In genomic region chr10:110865184-110865803, GRCh38 we compare ENCODE assay signal across 8 cellular contexts. TPM values are rescaled to one million over a fixed set of nuclear protein-coding genes. Genes with fewer than 3 reads are reported as not detected.
DNase-seq lines count a peak whose midpoint lies in the region; ATAC-seq, FAIRE-seq and TF ChIP-seq lines count a peak whose summit lies in the region.

No MANE protein-coding gene starts in this region.

- H3K9me3 Mint-ChIP-seq in progenitor cell of endocrine pancreas (ENCODE audit: low read depth) = no peaks in the 10 kb centered on the region
- H3K9me3 Mint-ChIP-seq in WTC11 = no peaks in the 10 kb centered on the region

- H3K27ac ChIP-seq in rectal smooth muscle tissue (ENCODE audit: low read depth, low read length) = peak overlapping the region; percentile 66

- peaks cover 2% of the 10 kb centered on the region for H3K36me3 Mint-ChIP-seq in progenitor cell of endocrine pancreas (ENCODE audit: insufficient read depth)
- no peaks in the 10 kb centered on the region for H3K36me3 Mint-ChIP-seq in WTC11

- ATAC-seq in WTC11 = no peak

- no peaks in the 10 kb centered on the region for H3K27me3 Mint-ChIP-seq in progenitor cell of endocrine pancreas
- H3K27me3 Mint-ChIP-seq in WTC11 (ENCODE audit: low read depth) = no peaks in the 10 kb centered on the region

- TF ChIP-seq POLR2A in H54 (IDR thresholded peaks at IDR 0.05; ENCODE audit: low read depth, low read length) = no peak

- no peak overlapping the region for H3K4me3 Mint-ChIP-seq in progenitor cell of endocrine pancreas (ENCODE audit: low read depth)
- H3K4me3 Mint-ChIP-seq in WTC11 = no peak overlapping the region

- DNase-seq in GM12864 (ENCODE audit: low read depth) (no peak), RPMI7951 (ENCODE audit: low read depth) (peak; percentile 25), fibroblast of gingiva (ENCODE audit: low read depth) (peak; percentile 66), progenitor cell of endocrine pancreas (ENCODE audit: low spot score, unreplicated experiment) (no peak), H54 (ENCODE audit: insufficient read length, low spot score) (no peak), RCC 7860 (ENCODE audit: low spot score) (no peak), WTC11 (ENCODE audit: low spot score) (no peak)

- H3K4me3 ChIP-seq in GM12864 (ENCODE audit: low read depth, low read length) (peak overlapping the region; percentile 42; the same call in 1 of the 2 replicates), rectal smooth muscle tissue (ENCODE audit: low read length) (peak overlapping the region; percentile 21)

- H3K27me3 ChIP-seq in rectal smooth muscle tissue (ENCODE audit: control insufficient read depth, insufficient read depth, low read length) = no peaks in the 10 kb centered on the region

- TF ChIP-seq CTCF in GM12864 (IDR thresholded peaks at IDR 0.05; ENCODE audit: low read depth, low read length, missing control alignments) (no peak), progenitor cell of endocrine pancreas (IDR thresholded peaks at IDR 0.05; ENCODE audit: unreplicated experiment) (no peak), WTC11 (IDR thresholded peaks at IDR 0.05) (no peak)

- H3K36me3 ChIP-seq in rectal smooth muscle tissue (ENCODE audit: control insufficient read depth, insufficient read depth, low read length) = no peaks in the 10 kb centered on the region

- H3K27ac Mint-ChIP-seq in progenitor cell of endocrine pancreas (no peak overlapping the region), WTC11 (no peak overlapping the region)

- CTCF ChIA-PET in WTC11 (lab: Charles Lee) = no interaction called here

- no peak overlapping the region for H3K9ac ChIP-seq in rectal smooth muscle tissue (ENCODE audit: low read length)

- peaks cover 12% of the 10 kb centered on the region for H3K4me1 ChIP-seq in rectal smooth muscle tissue (ENCODE audit: control insufficient read depth, insufficient read depth, low read length)

- H3K4me1 Mint-ChIP-seq in progenitor cell of endocrine pancreas (ENCODE audit: low read depth) = peaks cover 32% of the 10 kb centered on the region
- H3K4me1 Mint-ChIP-seq in WTC11 = peaks cover 17% of the 10 kb centered on the region

- POLR2A ChIA-PET in WTC11 (lab: Charles Lee) = no interaction called here

- FAIRE-seq in H54 (lab: Jason Lieb, UNC) (no peak), RCC 7860 (lab: Jason Lieb, UNC) (no peak)

TF ChIP-seq in WTC11, 78 proteins besides CTCF, POLR2A, EP300 and RAD21:
- TF ChIP-seq GRHL2 (CRISPR knock-in tag; IDR thresholded peaks at IDR 0.05; ENCODE audit: insufficient replicate concordance, severe bottlenecking) (no peak), SOX15 (CRISPR knock-in tag; IDR thresholded peaks at IDR 0.05) (no peak), ATF2 (CRISPR knock-in tag; IDR thresholded peaks at IDR 0.05; ENCODE audit: borderline replicate concordance, low read depth) (no peak), FOXP4 (CRISPR knock-in tag; IDR thresholded peaks at IDR 0.05) (no peak), RELA (CRISPR knock-in tag; IDR thresholded peaks at IDR 0.05; ENCODE audit: borderline replicate concordance) (no peak), ZSCAN18 (CRISPR knock-in tag; IDR thresholded peaks at IDR 0.05) (no peak), SMAD3 (CRISPR knock-in tag; IDR thresholded peaks at IDR 0.05; ENCODE audit: borderline replicate concordance) (no peak), ATF6 (CRISPR knock-in tag; IDR thresholded peaks at IDR 0.05) (no peak), USF1 (CRISPR knock-in tag; IDR thresholded peaks at IDR 0.05) (no peak), MLX (CRISPR knock-in tag; IDR thresholded peaks at IDR 0.05) (no peak), ZNF263 (CRISPR knock-in tag; IDR thresholded peaks at IDR 0.05; ENCODE audit: low read depth) (no peak), NR2C2 (CRISPR knock-in tag; IDR thresholded peaks at IDR 0.05) (no peak), ZNF138 (CRISPR knock-in tag; conservative IDR thresholded peaks at IDR 0.05) (no peak)

RNA-seq across cellular contexts. Expression of gene PDCD4, which starts 6.4 kb away (rescaled TPM):
- total RNA-seq in RPMI7951 (2014; rRNA removed; shearing (Covaris generic)) = 15.5 and 16.3 TPM in 2 replicates
- total RNA-seq in progenitor cell of endocrine pancreas = 152 and 172 TPM in 2 replicates
- total RNA-seq in WTC11 (2021) = 27.0 to 32.9 TPM (median 32.7 TPM) in 3 replicates

RNA-seq across cellular contexts. Expression of gene BBIP1, which starts 53.7 kb away (rescaled TPM):
- 32.5 and 37.7 TPM in 2 replicates for total RNA-seq in RPMI7951 (2014; rRNA removed; shearing (Covaris generic))
- total RNA-seq in progenitor cell of endocrine pancreas = 26.8 and 29.9 TPM in 2 replicates
- 19.0 to 26.7 TPM (median 23.3 TPM) in 3 replicates for total RNA-seq in WTC11 (2021)

RNA-seq across cellular contexts. Expression of gene SHOC2, which starts 54.1 kb away (rescaled TPM):
- total RNA-seq in RPMI7951 (2014; rRNA removed; shearing (Covaris generic)) = 27.3 and 35.3 TPM in 2 replicates
- total RNA-seq in progenitor cell of endocrine pancreas = 45.9 and 47.5 TPM in 2 replicates
- total RNA-seq in WTC11 (2021) = 21.6 to 24.7 TPM (median 23.6 TPM) in 3 replicates

Comparison
In these comparisons a context has a peak if more than half of its experiments do, and no peak if none do; other contexts are left out.
1. DNase-seq: peak in RPMI7951 (single experiment) and fibroblast of gingiva (single experiment); none in GM12864 (single experiment), progenitor cell of endocrine pancreas (single experiment), H54 (single experiment), RCC 7860 (single experiment) and WTC11 (single experiment).